Comparison of ENCODE assay signal across 7 cellular contexts in genomic region chr4:127655590-127655989, GRCh38. TPM values are rescaled to one million over a fixed set of nuclear protein-coding genes. Genes with fewer than 3 reads are reported as not detected.
A peak's percentile ranks its signal among the peaks of the same experiment; 100 is the strongest.
DNase-seq lines count a peak whose midpoint lies in the region; ATAC-seq and TF ChIP-seq lines count a peak whose summit lies in the region.
"Not testable (repeated sequence)": the region's sequence is repeated elsewhere in the genome, so short reads cannot be mapped to it uniquely, and the experiment has no call there.
"Had no signal": no experiment of that assay in that cellular context is flagged by ENCODE, and none has a peak within 500 bp of the region (broad histone marks: within the 10 kb centered on the region; RNA-seq: fewer than 3 reads in every experiment).

No MANE protein-coding gene starts in this region.

- H3K9ac ChIP-seq in DND-41 (ENCODE audit: low read depth, low read length); H9 (ENCODE audit: extremely low read depth, insufficient read length, low read length); endodermal cell (ENCODE audit: extremely low read depth, low read length, poor library complexity, severe bottlenecking); neural progenitor cell: not testable (repeated sequence)
- H3K9ac ChIP-seq in HUES64 (ENCODE audit: low read depth, low read length) = peak overlapping the region; percentile 59; the same call in 1 of the 2 replicates

- not testable (repeated sequence) for H2BK15ac ChIP-seq in H9 (ENCODE audit: low read depth, low read length)

- H3K4me3 Mint-ChIP-seq in H9 = peak overlapping the region; percentile 75 to 86
- H3K4me3 Mint-ChIP-seq in endodermal cell = peak overlapping the region; percentile 67
- H3K4me3 Mint-ChIP-seq in neural progenitor cell = not testable (repeated sequence)

- TF ChIP-seq CTCF in DND-41 (IDR thresholded peaks at IDR 0.05; ENCODE audit: borderline replicate concordance, extremely low read depth, low read length, poor library complexity, severe bottlenecking); H9 (conservative IDR thresholded peaks at IDR 0.05); endodermal cell (conservative IDR thresholded peaks at IDR 0.05); cardiac muscle cell (IDR thresholded peaks at IDR 0.05; ENCODE audit: low read depth, low read length); neural progenitor cell (IDR thresholded peaks at IDR 0.05): not testable (repeated sequence)

- H3K27ac ChIP-seq in DND-41 (ENCODE audit: low read length); H9 (ENCODE audit: insufficient read length, low read depth, low read length); HUES64 (ENCODE audit: low read depth, low read length); endodermal cell (ENCODE audit: low read depth, low read length); neural progenitor cell: not testable (repeated sequence)
- H3K27ac ChIP-seq in cardiac muscle cell = peak overlapping the region; percentile 43

- not testable (repeated sequence) for H2AFZ ChIP-seq in DND-41 (ENCODE audit: low read depth, low read length); H9 (ENCODE audit: low read length); neural progenitor cell (replicated peaks)

- not testable (repeated sequence) for H3K27me3 ChIP-seq in DND-41 (ENCODE audit: insufficient read depth, low read length, poor library complexity); H9 (ENCODE audit: insufficient read depth, low read length); HUES64 (ENCODE audit: insufficient read depth, low read length); endodermal cell (ENCODE audit: control insufficient read depth, insufficient read depth, low read length, poor library complexity, severe bottlenecking); cardiac muscle cell; neural progenitor cell

- not testable (repeated sequence) for H3K14ac ChIP-seq in H9 (ENCODE audit: insufficient read depth, low read length)

- not testable (repeated sequence) for H3K36me3 ChIP-seq in DND-41 (ENCODE audit: insufficient read depth, low read length); cardiac muscle cell; neural progenitor cell
- H3K36me3 ChIP-seq in HUES64 (ENCODE audit: insufficient read depth, low read length) (peaks cover 19% of the 10 kb centered on the region), endodermal cell (ENCODE audit: control insufficient read depth, insufficient read depth, low read length) (peaks cover 18% of the 10 kb centered on the region)

- H3K9me3 Mint-ChIP-seq in H9, endodermal cell, neural progenitor cell: not testable (repeated sequence)

- H3F3A ChIP-seq in neural progenitor cell (ENCODE audit: low read depth) = not testable (repeated sequence)

- not testable (repeated sequence) for H3K18ac ChIP-seq in H9 (ENCODE audit: insufficient read length, low read depth, low read length)

- not testable (repeated sequence) for ATAC-seq in DND-41 (ENCODE audit: insufficient read depth, low read depth)

- no CpG with 5 or more reads among the region's 17 CpGs for WGBS in H9 (ENCODE audit: extremely low coverage, insufficient read length, low lambda C conversion rate)
- WGBS in HUES64 = 9% methylated on average over 5 of the region's 17 CpGs
- 32% methylated on average over 3 of the region's 17 CpGs; no CpG with 5 or more reads in 1 of the 2 experiments for WGBS in endodermal cell (ENCODE audit: insufficient coverage in 1 of 2, insufficient read length in 1 of 2), 2 experiments

- H3K4ac ChIP-seq in H9 (ENCODE audit: low read depth, low read length) = not testable (repeated sequence)

- H4K8ac ChIP-seq in H9 (replicated peaks; ENCODE audit: insufficient read length, low read depth, low read length) = not testable (repeated sequence)

- peaks cover 15% of the 10 kb centered on the region in 2 experiments for H3K4me1 Mint-ChIP-seq in H9
- H3K4me1 Mint-ChIP-seq in endodermal cell, neural progenitor cell: not testable (repeated sequence)

- H3K9me3 ChIP-seq in DND-41 (ENCODE audit: insufficient read depth, low read length, severe bottlenecking); H9 (ENCODE audit: control insufficient read depth, low read depth, low read length); HUES64 (ENCODE audit: insufficient read depth, low read depth, low read length); endodermal cell (ENCODE audit: control insufficient read depth, low read length); cardiac muscle cell (ENCODE audit: low read depth); neural progenitor cell (ENCODE audit: low read depth): not testable (repeated sequence)

- not testable (repeated sequence) for H3K23me2 ChIP-seq in H9 (ENCODE audit: insufficient read length, low read depth, low read length, poor library complexity, severe bottlenecking)

- H3K79me2 ChIP-seq in DND-41 (ENCODE audit: insufficient read depth, low read length); H9 (ENCODE audit: insufficient read depth, low read length); neural progenitor cell (ENCODE audit: low read depth): not testable (repeated sequence)

- H3K4me1 ChIP-seq in DND-41 (ENCODE audit: insufficient read depth, low read length) (peaks cover 11% of the 10 kb centered on the region; the same call in 1 of the 2 replicates), HUES64 (ENCODE audit: insufficient read depth, low read length) (peaks cover 13% of the 10 kb centered on the region)
- H3K4me1 ChIP-seq in H9 (ENCODE audit: insufficient read depth, low read length); endodermal cell (ENCODE audit: control insufficient read depth, insufficient read depth, low read length); cardiac muscle cell (ENCODE audit: low read depth); neural progenitor cell: not testable (repeated sequence)

- H3K4me2 ChIP-seq in DND-41 (ENCODE audit: insufficient read depth, low read length) (0 out of 2 replicates have a peak overlapping the region, but pooled peaks have one; percentile 50), neural progenitor cell (peak overlapping the region; percentile 64)
- H3K4me2 ChIP-seq in H9 (ENCODE audit: insufficient read depth, insufficient read length, low read length) = not testable (repeated sequence)

- H3K79me1 ChIP-seq in H9 (ENCODE audit: insufficient read depth, low read depth, low read length, poor library complexity, severe bottlenecking) = not testable (repeated sequence)

- not testable (repeated sequence) for H2BK12ac ChIP-seq in H9 (ENCODE audit: insufficient read length, low read depth, low read length)

- peaks cover 4 to 12% (median 12%) of the 10 kb centered on the region in 3 experiments; a peak in 6 of 7 replicates for H3K36me3 Mint-ChIP-seq in H9 (ENCODE audit: insufficient read depth in 1 of 3, low read depth in 3 of 3)
- H3K36me3 Mint-ChIP-seq in endodermal cell (ENCODE audit: low read depth) = peaks cover 17% of the 10 kb centered on the region
- peaks cover 34% of the 10 kb centered on the region for H3K36me3 Mint-ChIP-seq in neural progenitor cell

- DNase-seq in DND-41 = peak; percentile 63
- not testable (repeated sequence) for DNase-seq in H9; endodermal cell; cardiac muscle cell (ENCODE audit: low read depth in 1 of 2, low spot score in 1 of 2); neural progenitor cell (ENCODE audit: low spot score)

- not testable (repeated sequence) for H3T11ph ChIP-seq in H9 (ENCODE audit: low read length)

- H2AK5ac ChIP-seq in H9 (ENCODE audit: insufficient read length, low read length) = not testable (repeated sequence)

- not testable (repeated sequence) for H4K20me1 ChIP-seq in DND-41 (ENCODE audit: insufficient read depth, low read length); H9 (ENCODE audit: control insufficient read depth, insufficient read depth, insufficient read length); neural progenitor cell (ENCODE audit: low read depth)

- H2BK5ac ChIP-seq in H9 (ENCODE audit: insufficient read length, low read length) = not testable (repeated sequence)

- not testable (repeated sequence) for H3K23ac ChIP-seq in H9 (ENCODE audit: insufficient read length, low read depth, low read length)

- H3K27me3 Mint-ChIP-seq in H9 (ENCODE audit: low read depth); endodermal cell (ENCODE audit: insufficient read depth); neural progenitor cell (ENCODE audit: insufficient read depth, low read depth): not testable (repeated sequence)

- not testable (repeated sequence) for H4K5ac ChIP-seq in H9 (ENCODE audit: insufficient read length, low read depth, low read length)

- H3K27ac Mint-ChIP-seq in H9 (peak overlapping the region in 2 of 3 experiments; percentile 94 to 99; a peak in 4 of 7 replicates), endodermal cell (peak overlapping the region; percentile 92)
- not testable (repeated sequence) for H3K27ac Mint-ChIP-seq in neural progenitor cell

- not testable (repeated sequence) for H2BK120ac ChIP-seq in H9 (ENCODE audit: low read depth, low read length, poor library complexity, severe bottlenecking)

- H2BK20ac ChIP-seq in H9 (ENCODE audit: low read depth, low read length, poor library complexity, severe bottlenecking) = not testable (repeated sequence)

- not testable (repeated sequence) for H3K56ac ChIP-seq in H9 (ENCODE audit: insufficient read length, low read depth, low read length)

- H3K4me3 ChIP-seq in DND-41 (ENCODE audit: low read depth in 1 of 2, low read length in 2 of 2) (peak overlapping the region in 1 of 2 experiments; percentile 56; a peak in 2 of 4 replicates), HUES64 (ENCODE audit: low read length) (peak overlapping the region; percentile 55), endodermal cell (ENCODE audit: low read length) (peak overlapping the region; percentile 68), cardiac muscle cell (peak overlapping the region; percentile 19), neural progenitor cell (peak overlapping the region; percentile 43)

- not testable (repeated sequence) for H4K91ac ChIP-seq in H9 (ENCODE audit: insufficient read length, low read depth, low read length)

RNA-seq across cellular contexts. Expression of gene INTU, which starts 22.8 kb away (rescaled TPM):
- 10.7 and 11.4 TPM in 2 replicates for total RNA-seq in H9 (2021)
- polyA plus RNA-seq in HUES64 (2013, experiment 1 of 2) = 5.2 TPM
- 7.7 TPM for polyA plus RNA-seq in HUES64 (2013, experiment 2 of 2)
- total RNA-seq in endodermal cell = 10 to 100 TPM; 20.5 to 31.3 TPM
- polyA plus RNA-seq in endodermal cell (2013, experiment 1 of 2) = 28.0 TPM
- 18.4 TPM for polyA plus RNA-seq in endodermal cell (2013, experiment 2 of 2)
- total RNA-seq in cardiac muscle cell = 5.0 and 18.0 TPM in 2 replicates
- 3.9 and 10.8 TPM in 2 replicates for polyA plus RNA-seq in cardiac muscle cell
- total RNA-seq in neural progenitor cell (ENCODE audit: low replicate concordance) = 22.0 and 31.2 TPM in 2 replicates
- total RNA-seq: CD4-positive, alpha-beta memory T cell had no signal
